ENCODE assay signal across 9 cellular contexts in the genomic region with DNA sequence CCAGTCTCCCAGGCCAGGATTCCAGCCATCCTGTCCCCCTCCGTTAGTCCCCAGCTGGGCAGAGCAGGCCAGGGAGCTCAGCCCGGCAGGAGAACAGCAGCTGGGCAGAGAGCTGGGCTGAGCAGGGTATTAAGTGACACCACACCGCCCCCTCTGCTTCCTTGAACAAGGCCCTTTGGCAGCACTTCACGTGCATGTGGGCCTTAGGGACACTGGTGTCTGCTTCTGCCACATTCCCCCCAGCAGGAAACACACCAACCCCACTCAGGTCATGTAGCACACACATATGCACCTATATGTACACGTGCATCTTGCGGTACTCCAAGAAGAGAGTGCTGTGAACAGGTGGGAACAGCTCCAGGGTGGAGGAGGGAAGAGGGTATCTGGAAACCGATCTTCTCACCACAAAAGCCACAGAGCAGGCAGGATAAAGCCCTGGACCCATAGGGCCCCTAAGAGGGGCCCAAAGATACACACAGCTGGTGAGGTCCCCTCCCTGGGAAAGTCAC. TPM values are rescaled to one million over a fixed set of nuclear protein-coding genes. Genes with fewer than 3 reads are reported as not detected.
A peak's percentile ranks its signal among the peaks of the same experiment; 100 is the strongest.
DNase-seq lines count a peak whose midpoint lies in the region; ATAC-seq and TF ChIP-seq lines count a peak whose summit lies in the region.
"Had no signal": no experiment of that assay in that cellular context is flagged by ENCODE, and none has a peak within 500 bp of the region (broad histone marks: within the 10 kb centered on the region; RNA-seq: fewer than 3 reads in every experiment).

No MANE protein-coding gene starts in this region.

- no peaks in the 10 kb centered on the region for H3K36me3 Mint-ChIP-seq in stimulated activated effector memory CD8-positive, alpha-beta T cell treated with anti-CD3 and anti-CD28 coated beads, Interleukin-12 subunit alpha, Interleukin-12 subunit beta, amount 100 ng/mL, for 72 hours

- peaks cover 55% of the 10 kb centered on the region for H4K20me1 ChIP-seq in PC-9 (ENCODE audit: insufficient read depth)

- H3K79me2 ChIP-seq in PC-9 (ENCODE audit: low read depth) = peaks cover 100% of the 10 kb centered on the region

- no peak for TF ChIP-seq EP300 in esophagus muscularis mucosa (IDR thresholded peaks at IDR 0.05)

- H3K4me3 Mint-ChIP-seq in stimulated activated effector memory CD8-positive, alpha-beta T cell treated with anti-CD3 and anti-CD28 coated beads, Interleukin-12 subunit alpha, Interleukin-12 subunit beta, amount 100 ng/mL, for 72 hours = no peak overlapping the region

- H3K4me3 ChIP-seq in PC-9 = peak overlapping the region; percentile 86
- H3K4me3 ChIP-seq in esophagus muscularis mucosa = no peak overlapping the region

- H3K27ac Mint-ChIP-seq in stimulated activated effector memory CD8-positive, alpha-beta T cell treated with anti-CD3 and anti-CD28 coated beads, Interleukin-12 subunit alpha, Interleukin-12 subunit beta, amount 100 ng/mL, for 72 hours = peak overlapping the region; percentile 72

- H3K36me3 ChIP-seq in PC-9 (ENCODE audit: low read depth) = peaks cover 60% of the 10 kb centered on the region
- peaks cover 0 to 42% (median 22%) of the 10 kb centered on the region in 4 donors for H3K36me3 ChIP-seq in esophagus muscularis mucosa

- H3K27me3 ChIP-seq in PC-9 (ENCODE audit: insufficient read depth, low read depth) (no peaks in the 10 kb centered on the region), esophagus muscularis mucosa (no peaks in the 10 kb centered on the region)

- TF ChIP-seq POLR2A in esophagus muscularis mucosa (IDR thresholded peaks at IDR 0.05; ENCODE audit: low read depth) = no peak

- H3K27ac ChIP-seq in PC-9 = peak overlapping the region; percentile 60
- peak overlapping the region in 3 of 4 donors; percentile 79 to 86 (median 83) for H3K27ac ChIP-seq in esophagus muscularis mucosa (replicated peaks in 1 of 4)

- H3K9me2 ChIP-seq in PC-9 (ENCODE audit: insufficient read depth) = no peaks in the 10 kb centered on the region

- H3K4me2 ChIP-seq in PC-9 = peak overlapping the region; percentile 96

- CTCF ChIA-PET in PC-9 (lab: Charles Lee) = interaction anchor here (1.0 kb wide), 1 partner anchor 73 kb away, joined by 12 read pairs; no protein-coding TSS in a partner anchor

- 55% methylated on average over 7 of the region's 7 CpGs for WGBS in esophagus muscularis mucosa

- H2AFZ ChIP-seq in PC-9 = no peak overlapping the region

- BruUV-seq in PC-9 (replicated peaks; lab: Mats Ljungman, UMichigan) = no TSS peak

- intact Hi-C loops in PC-9 (cut with micrococcal nuclease; ENCODE audit: unreplicated experiment) = loop anchor here (1.0 kb wide), 1 partner anchor 8 kb away; no protein-coding TSS in a partner anchor
- intact Hi-C loops in esophagus muscularis mucosa (cut with DNase I) = no loop called here

- H3K9me3 Mint-ChIP-seq in stimulated activated effector memory CD8-positive, alpha-beta T cell treated with anti-CD3 and anti-CD28 coated beads, Interleukin-12 subunit alpha, Interleukin-12 subunit beta, amount 100 ng/mL, for 72 hours = no peaks in the 10 kb centered on the region

- H3K4me1 Mint-ChIP-seq in stimulated activated effector memory CD8-positive, alpha-beta T cell treated with anti-CD3 and anti-CD28 coated beads, Interleukin-12 subunit alpha, Interleukin-12 subunit beta, amount 100 ng/mL, for 72 hours = peaks cover 6% of the 10 kb centered on the region

- POLR2A ChIA-PET in PC-9 (lab: Charles Lee; ENCODE audit: unreplicated experiment) = interaction anchor here (0.5 to 0.6 kb wide), 3 partner anchors 14 to 66 kb away, joined by 3 to 10 read pairs (median 4); no protein-coding TSS in a partner anchor

- DNase-seq in HS-27A (ENCODE audit: low read depth) = peak; percentile 51
- DNase-seq in PC-9 = peak in 1 of 2 experiments; percentile 62
- no peak for DNase-seq in esophagus muscularis mucosa (ENCODE audit: extremely low spot score)
- no peak for DNase-seq in stimulated activated effector memory CD8-positive, alpha-beta T cell treated with anti-CD3 and anti-CD28 coated beads, Interleukin-12 subunit alpha, Interleukin-12 subunit beta, amount 100 ng/mL, for 72 hours (ENCODE audit: low spot score in 2 of 2)
- no peak for DNase-seq in activated T-cell treated with anti-CD3 and anti-CD28 coated beads, Interleukin-2, amount 50 U/mL, for 48 hours
- no peak for DNase-seq in DMS153 treated with DMSO at 0.1 percent for 48 hours (lab: John Stamatoyannopoulos, UW; ENCODE audit: unreplicated experiment)
- DNase-seq: left colon, NCI-H1694 had no signal

- no peaks in the 10 kb centered on the region for H3K9me3 ChIP-seq in PC-9 (ENCODE audit: insufficient read depth, low read depth)
- no peaks in the 10 kb centered on the region for H3K9me3 ChIP-seq in esophagus muscularis mucosa

- H3K4me1 ChIP-seq in PC-9 (replicated peaks; ENCODE audit: insufficient read depth) (peaks cover 59% of the 10 kb centered on the region), esophagus muscularis mucosa (peaks cover 64 to 81% (median 73%) of the 10 kb centered on the region in 4 donors)

- H3F3A ChIP-seq in PC-9 (ENCODE audit: insufficient read depth, low read depth) = peaks cover 74% of the 10 kb centered on the region

- no peak for ATAC-seq in stimulated activated effector memory CD8-positive, alpha-beta T cell treated with anti-CD3 and anti-CD28 coated beads, Interleukin-12 subunit alpha, Interleukin-12 subunit beta, amount 100 ng/mL, for 72 hours
- ATAC-seq in HG03108 (IDR thresholded peaks at IDR 0.05; ENCODE audit: unreplicated experiment) = no peak
- ATAC-seq: left colon had no signal

- TF ChIP-seq CTCF in PC-9 (conservative IDR thresholded peaks at IDR 0.05) (no peak; the same call in 1 of the 2 replicates), esophagus muscularis mucosa (IDR thresholded peaks at IDR 0.05) (no peak)

RNA-seq across cellular contexts. Expression of gene EPHA2, which starts 4.6 kb away (rescaled TPM):
- total RNA-seq in PC-9 (2021) (48.3 and 65.8 TPM in 2 replicates), esophagus muscularis mucosa (10 to 100 TPM in 2 of 4 donors, 1 to 10 TPM in 2; 5.8 to 15.7 (median 11.3) TPM)
